14 cellular contexts compared by ENCODE assay signal in genomic region chr12:38392584-38393144, GRCh38.
DNase-seq lines count a peak whose midpoint lies in the region; ATAC-seq and TF ChIP-seq lines count a peak whose summit lies in the region.
"Had no signal": no experiment of that assay in that cellular context is flagged by ENCODE, and none has a peak within 500 bp of the region (broad histone marks: within the 10 kb centered on the region; RNA-seq: fewer than 3 reads in every experiment).

No MANE protein-coding gene starts in this region.

- no peaks in the 10 kb centered on the region for H3K27me3 ChIP-seq in uterus
- H3K27me3 ChIP-seq: ascending aorta had no signal

- no peak for TF ChIP-seq POLR2A in uterus (IDR thresholded peaks at IDR 0.05)

- H3K36me3 ChIP-seq in uterus = no peaks in the 10 kb centered on the region
- H3K36me3 ChIP-seq: ascending aorta had no signal

- peak; percentile 17 for DNase-seq in GM12865 (ENCODE audit: low read depth)
- peak; percentile 92 for DNase-seq in SIG-M5 (lab: John Stamatoyannopoulos, UW)
- peak; percentile 67 for DNase-seq in iris pigment epithelial cell (ENCODE audit: low read depth)
- DNase-seq in uterus = no peak
- no peak for DNase-seq in SHP77 treated with DMSO at 0.1 percent for 48 hours (lab: John Stamatoyannopoulos, UW)
- DNase-seq in EL = no peak
- no peak for DNase-seq in germinal center (ENCODE audit: low spot score)
- DNase-seq: effector CD4-positive, alpha-beta T cell; GOT3; hypothalamus; KG1; SHP77 had no signal

- no peak overlapping the region for H3K27ac ChIP-seq in uterus
- H3K27ac ChIP-seq: ascending aorta had no signal

- TF ChIP-seq CTCF in GM12865 (IDR thresholded peaks at IDR 0.05; ENCODE audit: insufficient read depth, low read depth, low read length, missing control alignments) (no peak), uterus (IDR thresholded peaks at IDR 0.05) (no peak)

- H3K9me3 ChIP-seq in uterus = no peaks in the 10 kb centered on the region
- H3K9me3 ChIP-seq: ascending aorta had no signal

- H3K4me3 ChIP-seq in GM12865 (ENCODE audit: low read depth, low read length) (no peak overlapping the region), uterus (no peak overlapping the region)
- H3K4me3 ChIP-seq: ascending aorta had no signal

- peak; percentile 71 for ATAC-seq in HG03565 (IDR thresholded peaks at IDR 0.05; ENCODE audit: unreplicated experiment)

- intact Hi-C loops in uterus (cut with DNase I; ENCODE audit: low total_unique reads) = no loop called here

- H3K4me1 ChIP-seq in uterus = no peaks in the 10 kb centered on the region
- H3K4me1 ChIP-seq: ascending aorta had no signal

Comparison
In these comparisons a context has a peak if more than half of its experiments do, and no peak if none do; other contexts are left out.
1. DNase-seq: peak in GM12865 (single experiment), SIG-M5 (single experiment) and iris pigment epithelial cell (single experiment); none in uterus (0 of 2), SHP77 treated with DMSO at 0.1 percent for 48 hours (single experiment), EL (single experiment) and germinal center (single experiment).